Comparison of ENCODE assay signal across 8 cellular contexts in the genomic region with DNA sequence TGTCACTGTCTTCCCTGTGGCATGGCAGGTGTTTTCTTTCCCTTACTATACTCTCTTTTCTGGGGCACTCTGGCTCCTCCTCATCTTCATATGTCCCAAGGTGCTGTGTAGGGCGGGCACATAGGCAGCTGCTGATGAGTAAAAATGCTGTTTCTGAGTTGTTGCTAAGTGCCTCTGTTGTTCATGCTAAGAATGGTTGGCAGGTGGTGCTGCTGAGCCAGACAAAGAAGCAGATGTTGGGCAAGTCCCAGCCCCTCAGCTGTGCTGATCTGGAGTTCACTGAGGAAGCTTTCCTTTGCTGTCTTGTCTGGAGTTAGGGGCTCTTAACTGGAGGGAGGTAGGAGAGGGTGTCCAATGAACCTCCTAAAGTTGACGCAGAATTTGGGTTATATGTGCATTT. TPM values are rescaled to one million over a fixed set of nuclear protein-coding genes. Genes with fewer than 3 reads are reported as not detected.
DNase-seq lines count a peak whose midpoint lies in the region; ATAC-seq and TF ChIP-seq lines count a peak whose summit lies in the region.

No MANE protein-coding gene starts in this region.

- intact Hi-C loops in colonic mucosa (cut with DNase I), result no loop called here
- intact Hi-C loops in mucosa of descending colon (cut with DNase I, micrococcal nuclease), result no loop called here

- H3K4me1 ChIP-seq in colonic mucosa (no peaks in the 10 kb centered on the region), mucosa of descending colon (ENCODE audit: low read depth) (no peaks in the 10 kb centered on the region)

- peak; percentile 77 for ATAC-seq in mucosa of descending colon

- CTCF ChIA-PET in HEK293T (lab: Yijun Ruan, JAX), result interaction anchor here (0.5 to 0.7 kb wide), 3 partner anchors 251 to 907 kb away, joined by 3 to 4 read pairs (median 3); no protein-coding TSS in a partner anchor

- H3K9ac ChIP-seq in colonic mucosa (ENCODE audit: low read depth in 2 of 2, low read length in 2 of 2), result no peak overlapping the region

- TF ChIP-seq CTCF in colonic mucosa (IDR thresholded peaks at IDR 0.05), result no peak
- no peak for TF ChIP-seq CTCF in mucosa of descending colon (IDR thresholded peaks at IDR 0.05)

- H3K9me3 ChIP-seq in colonic mucosa, result no peaks in the 10 kb centered on the region
- H3K9me3 ChIP-seq in mucosa of descending colon, result no peaks in the 10 kb centered on the region

- H3K4me3 ChIP-seq in colonic mucosa (no peak overlapping the region), mucosa of descending colon (no peak overlapping the region)

- H3K36me3 ChIP-seq in colonic mucosa (no peaks in the 10 kb centered on the region), mucosa of descending colon (ENCODE audit: low read depth) (peaks cover 5% of the 10 kb centered on the region)

- DNase-seq in NCI-H1092 (lab: John Stamatoyannopoulos, UW) (peak; percentile 12), NCI-H1092 treated with DMSO at 0.1 percent for 48 hours (lab: John Stamatoyannopoulos, UW) (no peak), HEK293T (ENCODE audit: extremely low spot score) (peak; percentile 43), MV-4-11 (lab: John Stamatoyannopoulos, UW) (peak; percentile 56), colonic mucosa (peak; percentile 24), mucosa of descending colon (peak in 1 of 3 donors; percentile 49), stromal cell of bone marrow (ENCODE audit: low read depth) (peak; percentile 49)
- peak; percentile 56 for DNase-seq in activated CD4-positive, CD25-positive, alpha-beta regulatory T cell treated with anti-CD3 and anti-CD28 coated beads, Interleukin-2, amount 50 U/mL, for 16 hours (ENCODE audit: low read depth, low spot score)

- no peaks in the 10 kb centered on the region for H3K27me3 ChIP-seq in colonic mucosa

- POLR2A ChIA-PET in HEK293T (lab: Yijun Ruan, JAX), result no interaction called here

- H3K27ac ChIP-seq in colonic mucosa, result no peak overlapping the region

TF ChIP-seq in HEK293T, 16 proteins besides CTCF, POLR2A, EP300 and RAD21:
- TF ChIP-seq BHLHE40 (IDR thresholded peaks at IDR 0.05; ENCODE audit: borderline replicate concordance), result no peak
- TF ChIP-seq ARNT (IDR thresholded peaks at IDR 0.05), result no peak
- no peak for TF ChIP-seq ELF4 (IDR thresholded peaks at IDR 0.05)
- no peak for TF ChIP-seq FOXK2 (IDR thresholded peaks at IDR 0.05)
- TF ChIP-seq L3MBTL2 (conservative IDR thresholded peaks at IDR 0.05), result no peak

RNA-seq across cellular contexts. Expression of gene HADH, which starts 40.6 kb away (rescaled TPM):
- total RNA-seq in colonic mucosa, result 100 to 1,000 TPM; 121 to 213 TPM
- 100 to 1,000 TPM in 2 of 3 donors, 10 to 100 TPM in 1; 76.7 to 151 (median 103) TPM for total RNA-seq in mucosa of descending colon
